25 cellular contexts compared by ENCODE assay signal in genomic region chr1:200901350-200901749, GRCh38. TPM values are rescaled to one million over a fixed set of nuclear protein-coding genes. Genes with fewer than 3 reads are reported as not detected.
A peak's percentile ranks its signal among the peaks of the same experiment; 100 is the strongest.
DNase-seq lines count a peak whose midpoint lies in the region; ATAC-seq, FAIRE-seq and TF ChIP-seq lines count a peak whose summit lies in the region.
"Had no signal": no experiment of that assay in that cellular context is flagged by ENCODE, and none has a peak within 500 bp of the region (broad histone marks: within the 10 kb centered on the region; RNA-seq: fewer than 3 reads in every experiment).

No MANE protein-coding gene starts in this region.

- POLR2A ChIA-PET in A549 (lab: Yijun Ruan, JAX) (no interaction called here), GM10248 (lab: Yijun Ruan, JAX) (no interaction called here)

- H3K14ac ChIP-seq in mesenchymal stem cell (ENCODE audit: low read length in 2 of 2): no peak overlapping the region

- TF ChIP-seq RAD21 in A549 (conservative IDR thresholded peaks at IDR 0.05 in 1 of 2, IDR thresholded peaks at IDR 0.05 in 1 of 2): no peak

- ATAC-seq in A549: no peak
- no peak for ATAC-seq in left ventricle myocardium superior
- ATAC-seq: GM12878 had no signal

- no peak overlapping the region for H3K27ac Mint-ChIP-seq in nephron progenitor cell
- H3K27ac Mint-ChIP-seq: CD4-positive, alpha-beta T cell had no signal

- no peaks in the 10 kb centered on the region for H3K9me3 Mint-ChIP-seq in nephron progenitor cell
- H3K9me3 Mint-ChIP-seq: CD4-positive, alpha-beta T cell had no signal

- no peak overlapping the region for H3K4me2 ChIP-seq in A549
- H3K4me2 ChIP-seq in mesenchymal stem cell (ENCODE audit: low read length, poor library complexity, severe bottlenecking): no peak overlapping the region

- peaks cover 34% of the 10 kb centered on the region for H3K79me1 ChIP-seq in mesenchymal stem cell (replicated peaks; ENCODE audit: low read length, poor library complexity, severe bottlenecking)

- no peak overlapping the region for H2BK5ac ChIP-seq in mesenchymal stem cell (ENCODE audit: low read depth, low read length, poor library complexity, severe bottlenecking)

- TF ChIP-seq POLR2A in A549 (IDR thresholded peaks at IDR 0.05; ENCODE audit: low read length) (no peak), sigmoid colon (IDR thresholded peaks at IDR 0.05) (no peak)

- peaks cover 43% of the 10 kb centered on the region for H3K36me3 Mint-ChIP-seq in nephron progenitor cell (ENCODE audit: low read depth)

- H2AFZ ChIP-seq in mesenchymal stem cell (ENCODE audit: low read depth, low read length): no peak overlapping the region

- peaks cover 4% of the 10 kb centered on the region for H3K27me3 Mint-ChIP-seq in nephron progenitor cell (ENCODE audit: low read depth, poor library complexity)
- H3K27me3 Mint-ChIP-seq: CD4-positive, alpha-beta T cell had no signal

- H3K4ac ChIP-seq in mesenchymal stem cell (ENCODE audit: low read depth in 1 of 2, low read length in 2 of 2): no peak overlapping the region

- no peak overlapping the region for H4K91ac ChIP-seq in mesenchymal stem cell (ENCODE audit: low read length)

- H3K4me1 Mint-ChIP-seq in nephron progenitor cell: peaks cover 28% of the 10 kb centered on the region

- FAIRE-seq in A549 (lab: Jason Lieb, UNC): no peak
- FAIRE-seq: A204.1, G401.6, GM12878, H1 had no signal

- WGBS in A549 (ENCODE audit: missing lambda C conversion rate): 93% methylated on average over 5 of the region's 5 CpGs
- WGBS in sigmoid colon, 2 donors: 94 to 97% methylated on average over 5 of the region's 5 CpGs
- WGBS in mesenchymal stem cell: 97% methylated on average over 5 of the region's 5 CpGs

- no peak overlapping the region for H4K8ac ChIP-seq in mesenchymal stem cell (ENCODE audit: low read length)

- H2BK15ac ChIP-seq in mesenchymal stem cell (ENCODE audit: low read depth, poor library complexity, severe bottlenecking): no peak overlapping the region

- peaks cover 5% of the 10 kb centered on the region for H3K36me3 ChIP-seq in colonic mucosa
- H3K36me3 ChIP-seq in sigmoid colon: no peaks in the 10 kb centered on the region
- peaks cover 0 to 55% of the 10 kb centered on the region in 2 experiments for H3K36me3 ChIP-seq in mesenchymal stem cell (ENCODE audit: control insufficient read depth in 1 of 2, insufficient read depth in 2 of 2, low read depth in 1 of 2, low read length in 2 of 2)
- H3K36me3 ChIP-seq: BLaER1 treated with 17β-estradiol and CSF1 and Interleukin-3, amounts not matched to agents 10 nM and 100 nM had no signal

- TF ChIP-seq CTCF in A549 (IDR thresholded peaks at IDR 0.05) (no peak), GM10248 (IDR thresholded peaks at IDR 0.05; ENCODE audit: control extremely low read depth, extremely low read depth, low read depth, missing control alignments) (no peak), colonic mucosa (IDR thresholded peaks at IDR 0.05) (no peak), sigmoid colon (IDR thresholded peaks at IDR 0.05) (no peak), nephron progenitor cell (IDR thresholded peaks at IDR 0.05) (no peak)

- H3K27ac ChIP-seq in A549: peak overlapping the region; percentile 44 to 100; a peak in 5 of 6 replicates
- H3K27ac ChIP-seq in colonic mucosa: peak overlapping the region; percentile 3
- no peak overlapping the region for H3K27ac ChIP-seq in sigmoid colon
- no peak overlapping the region for H3K27ac ChIP-seq in mesenchymal stem cell (ENCODE audit: low read length, poor library complexity, severe bottlenecking)

- H3K27me3 ChIP-seq in colonic mucosa: no peaks in the 10 kb centered on the region
- H3K27me3 ChIP-seq in sigmoid colon: no peaks in the 10 kb centered on the region
- peaks cover 0 to 71% of the 10 kb centered on the region in 2 experiments for H3K27me3 ChIP-seq in mesenchymal stem cell (ENCODE audit: control insufficient read depth in 1 of 2, insufficient read depth in 1 of 2, low read length in 2 of 2)
- H3K27me3 ChIP-seq: BLaER1 treated with 17β-estradiol and CSF1 and Interleukin-3, amounts not matched to agents 10 nM and 100 nM had no signal

- peaks cover 95% of the 10 kb centered on the region for H3K4me1 ChIP-seq in A549
- H3K4me1 ChIP-seq in colonic mucosa: peaks cover 13% of the 10 kb centered on the region
- H3K4me1 ChIP-seq in sigmoid colon: no peaks in the 10 kb centered on the region
- peaks cover 28% of the 10 kb centered on the region for H3K4me1 ChIP-seq in mesenchymal stem cell (ENCODE audit: control insufficient read depth, insufficient read depth, low read depth, low read length)

- intact Hi-C loops in colonic mucosa (cut with DNase I) (no loop called here), sigmoid colon (cut with DNase I) (no loop called here), left ventricle myocardium superior (cut with micrococcal nuclease) (no loop called here)

- no peak overlapping the region for H2AK5ac ChIP-seq in mesenchymal stem cell (ENCODE audit: low read length, severe bottlenecking)

- H3K4me3 ChIP-seq in A549 (no peak overlapping the region), colonic mucosa (no peak overlapping the region), sigmoid colon (no peak overlapping the region), mesenchymal stem cell (ENCODE audit: insufficient read depth in 1 of 2, low read depth in 1 of 2, low read length in 2 of 2) (no peak overlapping the region)
- H3K4me3 ChIP-seq: BLaER1 treated with 17β-estradiol and CSF1 and Interleukin-3, amounts not matched to agents 10 nM and 100 nM; GM12878 had no signal

- H3K4me3 Mint-ChIP-seq in nephron progenitor cell: no peak overlapping the region
- H3K4me3 Mint-ChIP-seq: CD4-positive, alpha-beta T cell had no signal

- H3K18ac ChIP-seq in mesenchymal stem cell (ENCODE audit: low read depth in 1 of 2, low read length in 2 of 2): no peak overlapping the region

- no peak overlapping the region for H2BK120ac ChIP-seq in mesenchymal stem cell (ENCODE audit: low read depth, low read length)

- DNase-seq in A549 (ENCODE audit: low read depth in 1 of 2, low spot score in 1 of 2): no peak
- peak; percentile 13 for DNase-seq in GM10248 (ENCODE audit: extremely low spot score)
- no peak for DNase-seq in colonic mucosa
- DNase-seq in sigmoid colon: peak; percentile 55
- no peak for DNase-seq in nephron progenitor cell
- no peak for DNase-seq in mesenchymal stem cell
- DNase-seq in left ventricle myocardium superior: no peak
- DNase-seq: AML-193; CD4-positive, alpha-beta T cell; HCEC 1CT; IMR-90; KG1; MM.1S; NCI-H1048; NCI-H1694; NCI-H2029 treated with DMSO at 0.1 percent for 48 hours; NCI-H526 treated with DMSO at 0.1 percent for 48 hours; RPMI8226; SHP77 treated with DMSO at 0.1 percent for 48 hours had no signal

- TF ChIP-seq EP300 in A549 (IDR thresholded peaks at IDR 0.05) (no peak), sigmoid colon (IDR thresholded peaks at IDR 0.05) (no peak)

- no peak overlapping the region for H2BK12ac ChIP-seq in mesenchymal stem cell (ENCODE audit: low read length in 2 of 2)

- no peak overlapping the region for H3K23ac ChIP-seq in mesenchymal stem cell (ENCODE audit: low read length in 2 of 2)

- H3K9ac ChIP-seq in colonic mucosa (ENCODE audit: low read depth in 2 of 2, low read length in 2 of 2): no peak overlapping the region
- H3K9ac ChIP-seq in mesenchymal stem cell (ENCODE audit: low read length): no peak overlapping the region
- H3K9ac ChIP-seq: BLaER1 treated with 17β-estradiol and CSF1 and Interleukin-3, amounts not matched to agents 10 nM and 100 nM had no signal

- H3K9me3 ChIP-seq in A549 (no peaks in the 10 kb centered on the region), colonic mucosa (no peaks in the 10 kb centered on the region), sigmoid colon (no peaks in the 10 kb centered on the region), mesenchymal stem cell (ENCODE audit: control insufficient read depth, low read length) (no peaks in the 10 kb centered on the region)
- H3K9me3 ChIP-seq: BLaER1 treated with 17β-estradiol and CSF1 and Interleukin-3, amounts not matched to agents 10 nM and 100 nM had no signal

- CTCF ChIA-PET in A549 (lab: Yijun Ruan, JAX): interaction anchor here (0.5 to 2.4 kb wide), 7 partner anchors 9 to 288 kb away, joined by 3 to 11 read pairs (median 3); no protein-coding TSS in a partner anchor
- CTCF ChIA-PET in GM10248 (lab: Yijun Ruan, JAX): interaction anchor here (1.4 to 2.2 kb wide), 5 partner anchors 10 to 343 kb away, joined by 3 to 9 read pairs (median 4); no protein-coding TSS in a partner anchor

TF ChIP-seq in A549, 52 proteins besides CTCF, POLR2A, EP300 and RAD21 (continues in another document):
- TF ChIP-seq USF2 (IDR thresholded peaks at IDR 0.05) (no peak), TFCP2L1 (CRISPR knock-in tag; IDR thresholded peaks at IDR 0.05) (no peak), FOXS1 (CRISPR knock-in tag; IDR thresholded peaks at IDR 0.05) (no peak)

RNA-seq across cellular contexts. Expression of gene INAVA, which starts 6.7 kb away (rescaled TPM):
- 40.0 and 51.3 TPM in 2 replicates for polyA plus RNA-seq in A549 (2011; rRNA removed)
- 48.7 and 59.6 TPM in 2 replicates for polyA plus RNA-seq in A549 (2012; cell fraction: cytosol; rRNA removed)
- polyA plus RNA-seq in A549 (2012; cell fraction: nucleus; rRNA removed): 135 and 152 TPM in 2 replicates
- 38.6 to 50.2 TPM (median 43.7 TPM) in 3 replicates for polyA plus RNA-seq in A549 (2017; fragmentation: RNase III; extraction: RNeasy Plus Mini Kit Qiagen cat#74134 plus additional on column Dnase treatment)
- polyA minus RNA-seq in A549 (2011; rRNA and poly(A)+ RNA removed): 49.6 and 58.9 TPM in 2 replicates
- total RNA-seq in colonic mucosa: 100 to 1,000 TPM; 127 to 167 TPM
- 1 to 10 TPM in 1 of 4 donors, under 1 TPM in 3; 0.27 to 1.4 (median 0.44) TPM for total RNA-seq in sigmoid colon
- 100 to 1,000 TPM in 2 of 3 donors, 10 to 100 TPM in 1; 78.9 to 176 (median 138) TPM for polyA plus RNA-seq in sigmoid colon
- polyA plus RNA-seq in mesenchymal stem cell (2013, experiment 1 of 2): 0.64 TPM
- 0.45 TPM for polyA plus RNA-seq in mesenchymal stem cell (2013, experiment 2 of 2)
- total RNA-seq in left ventricle myocardium superior: 0.05 TPM

RNA-seq across cellular contexts. Expression of gene GPR25, which starts 28.6 kb away (rescaled TPM):
- polyA plus RNA-seq in A549 (2011; rRNA removed): not detected in 2 replicates
- polyA plus RNA-seq in A549 (2012; cell fraction: cytosol; rRNA removed): 0.06 TPM in 1 of 2 replicates, not detected in the other
- polyA plus RNA-seq in A549 (2012; cell fraction: nucleus; rRNA removed): 0.12 and 0.28 TPM in 2 replicates
- polyA plus RNA-seq in A549 (2017; fragmentation: RNase III; extraction: RNeasy Plus Mini Kit Qiagen cat#74134 plus additional on column Dnase treatment): not detected in 3 replicates
- polyA minus RNA-seq in A549 (2011; rRNA and poly(A)+ RNA removed): not detected in 2 replicates
- total RNA-seq in colonic mucosa: under 1 TPM; 0.19 to 0.27 TPM
- total RNA-seq in sigmoid colon: not detected
- polyA plus RNA-seq in sigmoid colon: 1 to 10 TPM in 1 of 3 donors, not detected in 2; 1.0 TPM
- polyA plus RNA-seq in mesenchymal stem cell (2013, experiment 1 of 2): not detected
- polyA plus RNA-seq in mesenchymal stem cell (2013, experiment 2 of 2): not detected
- not detected for total RNA-seq in left ventricle myocardium superior
- total RNA-seq: GM12878, H1, IMR-90, NCI-H460 had no signal
- polyA plus RNA-seq: GM12878, H1, IMR-90 had no signal

Comparison
In these comparisons a context has a peak if more than half of its experiments do, and no peak if none do; other contexts are left out.
1. DNase-seq: peak in GM10248 (single experiment) and sigmoid colon (single experiment); none in A549 (0 of 2), colonic mucosa (single experiment), nephron progenitor cell (single experiment), mesenchymal stem cell (single experiment) and left ventricle myocardium superior (single experiment).
2. H3K27ac ChIP-seq: peak in A549 (2 of 2) and colonic mucosa (single experiment); none in sigmoid colon (0 of 4) and mesenchymal stem cell (single experiment).
3. RNA of gene INAVA, which starts 6.7 kb away (total RNA-seq): 127 to 167 TPM in colonic mucosa; 0.27 to 1.4 TPM in sigmoid colon and 0.05 TPM in left ventricle myocardium superior (single experiment); every median in the first group is over 10 times any median in the second.